ENCODE assay signal across 27 cellular contexts in the genomic region with DNA sequence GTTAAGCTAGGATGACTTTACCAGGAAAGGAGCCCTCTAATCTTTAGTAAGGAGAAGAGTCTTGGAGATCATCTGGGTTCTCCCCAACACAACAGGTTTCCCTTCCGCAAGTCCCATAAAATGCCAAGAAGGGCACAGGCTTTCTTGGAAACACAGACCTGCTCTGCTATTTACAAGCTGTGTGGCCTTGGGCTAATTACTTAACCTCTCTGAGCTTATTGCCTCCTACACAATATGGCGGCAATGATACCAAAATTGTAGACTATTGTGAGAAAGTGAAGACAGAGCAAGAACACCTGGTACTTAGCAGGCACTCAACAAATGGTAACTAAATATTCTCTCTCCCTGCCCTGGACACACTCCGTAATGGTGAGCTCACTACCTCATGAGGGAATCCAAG. TPM values are rescaled to one million over a fixed set of nuclear protein-coding genes. Genes with fewer than 3 reads are reported as not detected.
"Had no signal": no experiment of that assay in that cellular context is flagged by ENCODE, and none has a peak within 500 bp of the region (broad histone marks: within the 10 kb centered on the region; RNA-seq: fewer than 3 reads in every experiment).

No MANE protein-coding gene starts in this region.

- H3K27ac ChIP-seq: neutrophil, pancreas, psoas muscle, skin epidermis, spleen, suprapubic skin, testis, tibial artery, upper lobe of right lung, uterus had no signal

- H3K4me2 ChIP-seq: smooth muscle cell had no signal

- H3K9me3 ChIP-seq: neutrophil, pancreas, psoas muscle, spleen, suprapubic skin, testis, tibial artery, transverse colon, upper lobe of right lung, uterus had no signal

- FAIRE-seq: pancreas had no signal

- H3K36me3 ChIP-seq: neutrophil, pancreas, spleen, suprapubic skin, tibial artery, transverse colon, upper lobe of right lung, uterus had no signal

- H3K27me3 ChIP-seq: pancreas, testis, transverse colon, upper lobe of right lung, uterus had no signal

- ATAC-seq: naive thymus-derived CD8-positive, alpha-beta T cell; pancreas; psoas muscle; right cardiac atrium; stimulated activated memory B cell treated with anti-CD40 and anti-IgM and Interleukin-4, amounts not matched to agents 10 μg/mL and 1 μg/mL and 100 μg/mL, for 72 hours; stimulated activated naive CD8-positive, alpha-beta T cell treated with anti-CD3 and anti-CD28 coated beads, Interleukin-15, amount 100 ng/mL, for 72 hours; stimulated activated naive CD8-positive, alpha-beta T cell treated with anti-CD3 and anti-CD28 coated beads, Interleukin-15, Interleukin-2, amounts not matched to agents 100 U/mL and 50 U/mL, for 24 hours; upper lobe of right lung had no signal

- H3K4me1 ChIP-seq: pancreas, psoas muscle, spleen, suprapubic skin, testis, tibial artery, upper lobe of right lung, uterus had no signal

- DNase-seq: naive thymus-derived CD8-positive, alpha-beta T cell; nephron progenitor cell; nucleus accumbens; pancreas; psoas muscle; right cardiac atrium; stimulated activated CD4-positive, alpha-beta T cell treated with anti-CD3 and anti-CD28 coated beads, Interleukin-12 subunit alpha, Interleukin-12 subunit beta, amount 100 ng/mL, for 4 hours; stimulated activated CD4-positive, alpha-beta T cell treated with anti-CD3 and anti-CD28 coated beads, Interleukin-1b, Interleukin-23, amount 100 ng/mL, for 48 hours; stimulated activated CD4-positive, alpha-beta T cell treated with anti-CD3 and anti-CD28 coated beads, Interleukin-4, amount 100 ng/mL, for 1 hour; stimulated activated CD4-positive, alpha-beta T cell treated with anti-CD3 and anti-CD28 coated beads, Interleukin-4, amount 100 ng/mL, for 4 hours; stimulated activated CD8-positive, alpha-beta memory T cell treated with anti-CD3 and anti-CD28 coated beads, Interleukin-4, amount 100 ng/mL, for 48 hours; stimulated activated naive CD4-positive, alpha-beta T cell; stimulated activated naive CD8-positive, alpha-beta T cell treated with anti-CD3 and anti-CD28 coated beads, Interleukin-15, amount 100 ng/mL, for 72 hours; stimulated activated naive CD8-positive, alpha-beta T cell treated with anti-CD3 and anti-CD28 coated beads, Interleukin-15, Interleukin-2, amounts not matched to agents 100 U/mL and 50 U/mL, for 24 hours; substantia nigra; testis; transverse colon; uterus had no signal

- H3K4me3 ChIP-seq: pancreas, psoas muscle, skin epidermis, smooth muscle cell, spleen, suprapubic skin, testis, tibial artery, transverse colon, upper lobe of right lung, uterus had no signal

RNA-seq across cellular contexts. Expression of gene DSCAML1, which starts 49.1 kb away (rescaled TPM):
- total RNA-seq: osteocyte had no signal
- polyA plus RNA-seq: smooth muscle cell had no signal
